In genomic region chr18:50559750-50560680, GRCh38 we compare ENCODE assay signal across 8 cellular contexts. TPM values are rescaled to one million over a fixed set of nuclear protein-coding genes. Genes with fewer than 3 reads are reported as not detected.
DNase-seq lines count a peak whose midpoint lies in the region; ATAC-seq lines count a peak whose summit lies in the region.

Gene MAPK4, plus strand, starts transcription at chr18:50560087. Its CDS starts 103,872 bp downstream, at chr18:50663959.

- peaks cover 59% of the 10 kb centered on the region for H3K27me3 ChIP-seq in skeletal muscle satellite cell (ENCODE audit: control insufficient read depth, insufficient read depth, low read length)

- H3K9me3 ChIP-seq in skeletal muscle satellite cell (replicated peaks; ENCODE audit: low read length), result no peaks in the 10 kb centered on the region

- peaks cover 6% of the 10 kb centered on the region for H3K4me1 ChIP-seq in skeletal muscle satellite cell (ENCODE audit: control insufficient read depth, insufficient read depth, low read length)

- H3K4me2 ChIP-seq in skeletal muscle satellite cell (ENCODE audit: low read length), result peak within 1 kb of the TSS; percentile 85

- DNase-seq in DMS79 (lab: John Stamatoyannopoulos, UW) (peak; percentile 28), NCI-H2227 treated with DMSO at 0.1 percent for 48 hours (lab: John Stamatoyannopoulos, UW) (peak; percentile 32), T47D (ENCODE audit: low read depth in 1 of 2, low spot score in 1 of 2) (peak; percentile 45 to 59), iPS-NIHi7 (ENCODE audit: extremely low spot score) (peak; percentile 70), NOMO-1 (lab: John Stamatoyannopoulos, UW; ENCODE audit: unreplicated experiment in 2 of 2) (no peak), NOMO-1 treated with DMSO at 0.1 percent for 48 hours (lab: John Stamatoyannopoulos, UW; ENCODE audit: unreplicated experiment) (no peak)

- no peaks in the 10 kb centered on the region for H3K36me3 ChIP-seq in skeletal muscle satellite cell (ENCODE audit: insufficient read depth, low read length)

- ATAC-seq in GM21447 (IDR thresholded peaks at IDR 0.05; ENCODE audit: unreplicated experiment), result peak; percentile 67

- H3K4me3 ChIP-seq in skeletal muscle satellite cell (ENCODE audit: low read length), result peak within 1 kb of the TSS; percentile 60

- no peak within 1 kb of the TSS for H3K9ac ChIP-seq in skeletal muscle satellite cell (ENCODE audit: low read depth, low read length)

- in situ Hi-C loops in T47D (cut with HindIII; ENCODE audit: low pct_unique_long_range_greater_than_20kb, low sequenced_read_pairs), result no loop called here

RNA-seq across cellular contexts. Expression of gene MAPK4, which starts in this region (rescaled TPM):
- total RNA-seq in skeletal muscle satellite cell (2012; rRNA removed), result not detected in 2 replicates

Comparison
In these comparisons a context has a peak if more than half of its experiments do, and no peak if none do; other contexts are left out.
1. DNase-seq: peak in DMS79 (single experiment), NCI-H2227 treated with DMSO at 0.1 percent for 48 hours (single experiment), T47D (2 of 2) and iPS-NIHi7 (single experiment); none in NOMO-1 (0 of 2) and NOMO-1 treated with DMSO at 0.1 percent for 48 hours (single experiment).